Comparison of ENCODE assay signal across 16 cellular contexts in the genomic region with DNA sequence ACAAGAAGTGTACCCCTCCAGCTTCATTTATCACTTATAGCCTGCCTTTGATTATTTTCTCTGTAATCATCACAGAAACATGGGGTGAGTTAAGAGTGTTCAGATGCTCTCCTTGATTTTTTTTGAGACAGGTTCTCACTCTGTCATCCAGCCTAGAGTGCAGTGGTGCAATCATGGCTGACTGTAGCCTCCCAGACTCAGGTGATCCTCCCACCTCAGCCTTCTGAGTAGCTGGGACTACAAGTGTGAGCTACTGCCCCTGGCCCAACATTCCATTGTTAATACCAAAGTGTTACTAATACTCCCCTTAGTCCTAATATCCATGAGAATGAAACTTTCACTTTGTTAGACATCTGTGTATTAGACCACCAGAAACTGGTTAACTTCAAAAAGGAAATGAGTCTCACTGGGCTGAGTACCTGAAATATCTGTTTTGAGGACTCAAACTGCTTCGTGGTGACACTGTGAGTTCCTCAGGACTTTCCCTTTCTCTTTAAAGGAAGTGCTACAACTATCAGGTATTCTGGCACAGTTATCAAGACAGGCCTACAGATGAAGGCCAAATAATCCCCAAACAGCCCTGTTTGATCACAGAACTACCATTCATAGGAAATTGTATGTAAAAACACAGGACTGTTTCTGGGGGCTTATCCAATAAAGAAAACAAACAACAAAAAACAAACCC. TPM values are rescaled to one million over a fixed set of nuclear protein-coding genes. Genes with fewer than 3 reads are reported as not detected.
DNase-seq lines count a peak whose midpoint lies in the region; ATAC-seq and FAIRE-seq lines count a peak whose summit lies in the region.
"Had no signal": no experiment of that assay in that cellular context is flagged by ENCODE, and none has a peak within 500 bp of the region (broad histone marks: within the 10 kb centered on the region; RNA-seq: fewer than 3 reads in every experiment).

No MANE protein-coding gene starts in this region.

- intact Hi-C loops in Right ventricle myocardium superior (cut with DNase I): no loop called here

- H3K9me3 Mint-ChIP-seq in T-helper 1 cell treated with Interleukin-12 subunit alpha and Interleukin-12 subunit beta and Interleukin-4 antibody, amounts not matched to agents 30 μg/mL and 1 μg/mL, for 36 hours: no peaks in the 10 kb centered on the region
- no peaks in the 10 kb centered on the region for H3K9me3 Mint-ChIP-seq in activated naive CD4-positive, alpha-beta T cell treated with anti-CD3 and anti-CD28 coated beads, Interleukin-2, amount 50 U/mL, for 72 hours
- H3K9me3 Mint-ChIP-seq in stimulated activated effector memory CD8-positive, alpha-beta T cell treated with anti-CD3 and anti-CD28 coated beads, Interleukin-12 subunit alpha, Interleukin-12 subunit beta, amount 100 ng/mL, for 72 hours: no peaks in the 10 kb centered on the region

- H3K4me3 Mint-ChIP-seq in T-helper 1 cell treated with Interleukin-12 subunit alpha and Interleukin-12 subunit beta and Interleukin-4 antibody, amounts not matched to agents 30 μg/mL and 1 μg/mL, for 36 hours: peak overlapping the region; percentile 8
- H3K4me3 Mint-ChIP-seq in stimulated activated effector memory CD8-positive, alpha-beta T cell treated with anti-CD3 and anti-CD28 coated beads, Interleukin-12 subunit alpha, Interleukin-12 subunit beta, amount 100 ng/mL, for 72 hours: no peak overlapping the region

- H3K4me1 Mint-ChIP-seq in T-helper 1 cell treated with Interleukin-12 subunit alpha and Interleukin-12 subunit beta and Interleukin-4 antibody, amounts not matched to agents 30 μg/mL and 1 μg/mL, for 36 hours (ENCODE audit: low read depth): peaks cover 17% of the 10 kb centered on the region
- peaks cover 6% of the 10 kb centered on the region for H3K4me1 Mint-ChIP-seq in stimulated activated effector memory CD8-positive, alpha-beta T cell treated with anti-CD3 and anti-CD28 coated beads, Interleukin-12 subunit alpha, Interleukin-12 subunit beta, amount 100 ng/mL, for 72 hours

- no peak for DNase-seq in T-helper 1 cell
- no peak for DNase-seq in activated naive CD4-positive, alpha-beta T cell treated with anti-CD3 and anti-CD28 coated beads, Interleukin-2, amount 50 U/mL, for 72 hours (ENCODE audit: low spot score in 2 of 2)
- DNase-seq in stimulated activated effector memory CD8-positive, alpha-beta T cell treated with anti-CD3 and anti-CD28 coated beads, Interleukin-12 subunit alpha, Interleukin-12 subunit beta, amount 100 ng/mL, for 72 hours (ENCODE audit: low spot score in 2 of 2): no peak
- DNase-seq in Right ventricle myocardium superior: no peak
- no peak for DNase-seq in frontal cortex (ENCODE audit: low spot score in 2 of 2)
- DNase-seq in GM19240 (ENCODE audit: insufficient read length, low spot score): no peak
- DNase-seq: activated CD8-positive, alpha-beta memory T cell treated with anti-CD3 and anti-CD28 coated beads, Interleukin-2, amount 50 U/mL, for 4 hours; amniotic stem cell; hippocampal formation; NCI-H187; NCI-H446; pancreas; stimulated activated CD4-positive, alpha-beta T cell treated with anti-CD3 and anti-CD28 coated beads, Interleukin-2, amount 100 ng/mL, for 48 hours had no signal

- no peaks in the 10 kb centered on the region for H3K27me3 Mint-ChIP-seq in T-helper 1 cell treated with Interleukin-12 subunit alpha and Interleukin-12 subunit beta and Interleukin-4 antibody, amounts not matched to agents 30 μg/mL and 1 μg/mL, for 36 hours (ENCODE audit: low read depth)

- FAIRE-seq in frontal cortex (lab: Jason Lieb, UNC): no peak
- FAIRE-seq: H1, pancreas had no signal

- ATAC-seq in HG02610 (IDR thresholded peaks at IDR 0.05; ENCODE audit: unreplicated experiment): peak; percentile 73
- peak; percentile 35 to 46 for ATAC-seq in activated naive CD4-positive, alpha-beta T cell treated with anti-CD3 and anti-CD28 coated beads, Interleukin-2, amount 50 U/mL, for 72 hours
- no peak for ATAC-seq in stimulated activated effector memory CD8-positive, alpha-beta T cell treated with anti-CD3 and anti-CD28 coated beads, Interleukin-12 subunit alpha, Interleukin-12 subunit beta, amount 100 ng/mL, for 72 hours
- no peak for ATAC-seq in Right ventricle myocardium superior (ENCODE audit: poor library complexity)
- ATAC-seq: pancreas had no signal

- peak overlapping the region; percentile 74 for H3K27ac Mint-ChIP-seq in T-helper 1 cell treated with Interleukin-12 subunit alpha and Interleukin-12 subunit beta and Interleukin-4 antibody, amounts not matched to agents 30 μg/mL and 1 μg/mL, for 36 hours
- H3K27ac Mint-ChIP-seq in activated naive CD4-positive, alpha-beta T cell treated with anti-CD3 and anti-CD28 coated beads, Interleukin-2, amount 50 U/mL, for 72 hours: peak overlapping the region; percentile 69 to 93
- H3K27ac Mint-ChIP-seq in stimulated activated effector memory CD8-positive, alpha-beta T cell treated with anti-CD3 and anti-CD28 coated beads, Interleukin-12 subunit alpha, Interleukin-12 subunit beta, amount 100 ng/mL, for 72 hours: peak overlapping the region; percentile 86

- peaks cover 46% of the 10 kb centered on the region for H3K36me3 Mint-ChIP-seq in T-helper 1 cell treated with Interleukin-12 subunit alpha and Interleukin-12 subunit beta and Interleukin-4 antibody, amounts not matched to agents 30 μg/mL and 1 μg/mL, for 36 hours (ENCODE audit: low read depth)
- peaks cover 9 to 14% of the 10 kb centered on the region in 2 donors for H3K36me3 Mint-ChIP-seq in activated naive CD4-positive, alpha-beta T cell treated with anti-CD3 and anti-CD28 coated beads, Interleukin-2, amount 50 U/mL, for 72 hours
- H3K36me3 Mint-ChIP-seq in stimulated activated effector memory CD8-positive, alpha-beta T cell treated with anti-CD3 and anti-CD28 coated beads, Interleukin-12 subunit alpha, Interleukin-12 subunit beta, amount 100 ng/mL, for 72 hours: peaks cover 100% of the 10 kb centered on the region

RNA-seq across cellular contexts. Expression of gene CFAP70, which starts 20.5 kb away (rescaled TPM):
- total RNA-seq in activated naive CD4-positive, alpha-beta T cell treated with anti-CD3 and anti-CD28 coated beads, Interleukin-2, amount 50 U/mL, for 72 hours: 1 to 10 TPM in 1 of 2 donors, under 1 TPM in 1; 0.36 to 1.2 TPM
- total RNA-seq in Right ventricle myocardium superior: 1.5 TPM
- 0.82 TPM for total RNA-seq in frontal cortex

RNA-seq across cellular contexts. Expression of gene ANXA7, which starts 34.7 kb away (rescaled TPM):
- 100 to 1,000 TPM; 104 to 153 TPM for total RNA-seq in activated naive CD4-positive, alpha-beta T cell treated with anti-CD3 and anti-CD28 coated beads, Interleukin-2, amount 50 U/mL, for 72 hours
- 99.4 TPM for total RNA-seq in Right ventricle myocardium superior
- total RNA-seq in frontal cortex: 25.7 TPM

RNA-seq across cellular contexts. Expression of gene MSS51, which starts 54.2 kb away (rescaled TPM):
- 1 to 10 TPM; 2.3 to 3.7 TPM for total RNA-seq in activated naive CD4-positive, alpha-beta T cell treated with anti-CD3 and anti-CD28 coated beads, Interleukin-2, amount 50 U/mL, for 72 hours
- 1.8 TPM for total RNA-seq in Right ventricle myocardium superior
- total RNA-seq in frontal cortex: 1.6 TPM

Comparison
In these comparisons a context has a peak if more than half of its experiments do, and no peak if none do; other contexts are left out.
1. ATAC-seq: peak in HG02610 (single experiment) and activated naive CD4-positive, alpha-beta T cell treated with anti-CD3 and anti-CD28 coated beads, Interleukin-2, amount 50 U/mL, for 72 hours (2 of 2); none in stimulated activated effector memory CD8-positive, alpha-beta T cell treated with anti-CD3 and anti-CD28 coated beads, Interleukin-12 subunit alpha, Interleukin-12 subunit beta, amount 100 ng/mL, for 72 hours (single experiment) and Right ventricle myocardium superior (single experiment).
2. Peak in every context shown above with its lines, with median percentiles within 50 percentile points of each other: H3K27ac Mint-ChIP-seq.